1 cellular context compared by ENCODE assay signal in the genomic region with DNA sequence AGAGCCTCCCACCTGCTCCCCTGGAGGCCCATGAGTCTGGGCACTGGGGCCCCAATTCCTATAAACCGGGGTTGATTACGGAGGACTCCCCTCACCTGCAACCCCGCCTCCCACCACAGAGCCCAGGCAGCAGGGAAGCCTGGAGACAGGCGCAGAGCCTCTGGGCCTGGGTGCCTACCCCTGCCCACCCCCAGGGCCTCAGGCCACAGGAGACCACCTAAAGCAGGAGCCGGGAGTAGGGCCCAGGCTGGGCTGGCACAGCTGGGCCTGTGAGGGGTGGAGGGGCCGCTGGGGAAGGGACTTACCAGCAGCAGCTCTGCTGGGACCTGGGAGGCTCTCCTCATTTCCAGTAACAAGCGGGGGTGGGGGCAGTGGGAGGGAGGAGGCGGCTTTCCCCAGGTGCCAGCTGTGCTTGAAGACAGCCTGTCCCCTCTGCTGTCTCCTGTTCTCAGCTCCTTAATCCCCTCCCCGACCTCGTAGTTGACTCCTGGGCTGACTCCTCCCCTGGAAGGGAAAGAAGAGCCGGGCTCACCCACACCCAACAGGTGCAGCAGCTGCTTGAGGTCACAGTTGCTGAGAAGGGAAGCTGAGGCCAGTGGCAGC.
TF ChIP-seq lines count a peak whose summit lies in the region.

No MANE protein-coding gene starts in this region.

TF ChIP-seq in K562, 482 proteins besides CTCF, POLR2A, EP300 and RAD21 (continued from another document and continues in another):
- TF ChIP-seq, protein P1, sequence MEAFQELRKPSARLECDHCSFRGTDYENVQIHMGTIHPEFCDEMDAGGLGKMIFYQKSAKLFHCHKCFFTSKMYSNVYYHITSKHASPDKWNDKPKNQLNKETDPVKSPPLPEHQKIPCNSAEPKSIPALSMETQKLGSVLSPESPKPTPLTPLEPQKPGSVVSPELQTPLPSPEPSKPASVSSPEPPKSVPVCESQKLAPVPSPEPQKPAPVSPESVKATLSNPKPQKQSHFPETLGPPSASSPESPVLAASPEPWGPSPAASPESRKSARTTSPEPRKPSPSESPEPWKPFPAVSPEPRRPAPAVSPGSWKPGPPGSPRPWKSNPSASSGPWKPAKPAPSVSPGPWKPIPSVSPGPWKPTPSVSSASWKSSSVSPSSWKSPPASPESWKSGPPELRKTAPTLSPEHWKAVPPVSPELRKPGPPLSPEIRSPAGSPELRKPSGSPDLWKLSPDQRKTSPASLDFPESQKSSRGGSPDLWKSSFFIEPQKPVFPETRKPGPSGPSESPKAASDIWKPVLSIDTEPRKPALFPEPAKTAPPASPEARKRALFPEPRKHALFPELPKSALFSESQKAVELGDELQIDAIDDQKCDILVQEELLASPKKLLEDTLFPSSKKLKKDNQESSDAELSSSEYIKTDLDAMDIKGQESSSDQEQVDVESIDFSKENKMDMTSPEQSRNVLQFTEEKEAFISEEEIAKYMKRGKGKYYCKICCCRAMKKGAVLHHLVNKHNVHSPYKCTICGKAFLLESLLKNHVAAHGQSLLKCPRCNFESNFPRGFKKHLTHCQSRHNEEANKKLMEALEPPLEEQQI (IDR thresholded peaks at IDR 0.05) = no peak
- TF ChIP-seq RBBP5 (IDR thresholded peaks at IDR 0.05; ENCODE audit: borderline replicate concordance, insufficient read depth, low read length, poor library complexity, severe bottlenecking) = peak; percentile 3
- TF ChIP-seq CEBPG (CRISPR knock-in tag; IDR thresholded peaks at IDR 0.05) = no peak
- no peak for TF ChIP-seq CEBPG (tag; conservative IDR thresholded peaks at IDR 0.05 in 1 of 2, IDR thresholded peaks at IDR 0.05 in 1 of 2)
- TF ChIP-seq, protein P2, sequence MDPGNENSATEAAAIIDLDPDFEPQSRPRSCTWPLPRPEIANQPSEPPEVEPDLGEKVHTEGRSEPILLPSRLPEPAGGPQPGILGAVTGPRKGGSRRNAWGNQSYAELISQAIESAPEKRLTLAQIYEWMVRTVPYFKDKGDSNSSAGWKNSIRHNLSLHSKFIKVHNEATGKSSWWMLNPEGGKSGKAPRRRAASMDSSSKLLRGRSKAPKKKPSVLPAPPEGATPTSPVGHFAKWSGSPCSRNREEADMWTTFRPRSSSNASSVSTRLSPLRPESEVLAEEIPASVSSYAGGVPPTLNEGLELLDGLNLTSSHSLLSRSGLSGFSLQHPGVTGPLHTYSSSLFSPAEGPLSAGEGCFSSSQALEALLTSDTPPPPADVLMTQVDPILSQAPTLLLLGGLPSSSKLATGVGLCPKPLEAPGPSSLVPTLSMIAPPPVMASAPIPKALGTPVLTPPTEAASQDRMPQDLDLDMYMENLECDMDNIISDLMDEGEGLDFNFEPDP (CRISPR knock-in tag; IDR thresholded peaks at IDR 0.05) = no peak
- TF ChIP-seq RBFOX2 (IDR thresholded peaks at IDR 0.05; ENCODE audit: low read depth, low read length) = no peak; the same call in 1 of the 2 replicates
- TF ChIP-seq, protein P3, sequence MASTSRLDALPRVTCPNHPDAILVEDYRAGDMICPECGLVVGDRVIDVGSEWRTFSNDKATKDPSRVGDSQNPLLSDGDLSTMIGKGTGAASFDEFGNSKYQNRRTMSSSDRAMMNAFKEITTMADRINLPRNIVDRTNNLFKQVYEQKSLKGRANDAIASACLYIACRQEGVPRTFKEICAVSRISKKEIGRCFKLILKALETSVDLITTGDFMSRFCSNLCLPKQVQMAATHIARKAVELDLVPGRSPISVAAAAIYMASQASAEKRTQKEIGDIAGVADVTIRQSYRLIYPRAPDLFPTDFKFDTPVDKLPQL (IDR thresholded peaks at IDR 0.05; ENCODE audit: extremely low read depth, insufficient read length) = no peak
- TF ChIP-seq TAF1 (IDR thresholded peaks at IDR 0.05; ENCODE audit: control insufficient read depth, extremely low read depth, insufficient read depth, low read length, severe bottlenecking) = no peak
- TF ChIP-seq ZNF184 (CRISPR knock-in tag; IDR thresholded peaks at IDR 0.05) = no peak
- no peak for TF ChIP-seq CBX1 (IDR thresholded peaks at IDR 0.05; ENCODE audit: low read depth)
- TF ChIP-seq KAT8 (IDR thresholded peaks at IDR 0.05; ENCODE audit: low read depth) = no peak
- TF ChIP-seq MEF2A (IDR thresholded peaks at IDR 0.05; ENCODE audit: control insufficient read depth, low read depth, low read length) = no peak
- TF ChIP-seq, protein P4, sequence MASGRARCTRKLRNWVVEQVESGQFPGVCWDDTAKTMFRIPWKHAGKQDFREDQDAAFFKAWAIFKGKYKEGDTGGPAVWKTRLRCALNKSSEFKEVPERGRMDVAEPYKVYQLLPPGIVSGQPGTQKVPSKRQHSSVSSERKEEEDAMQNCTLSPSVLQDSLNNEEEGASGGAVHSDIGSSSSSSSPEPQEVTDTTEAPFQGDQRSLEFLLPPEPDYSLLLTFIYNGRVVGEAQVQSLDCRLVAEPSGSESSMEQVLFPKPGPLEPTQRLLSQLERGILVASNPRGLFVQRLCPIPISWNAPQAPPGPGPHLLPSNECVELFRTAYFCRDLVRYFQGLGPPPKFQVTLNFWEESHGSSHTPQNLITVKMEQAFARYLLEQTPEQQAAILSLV (tag; IDR thresholded peaks at IDR 0.05) = no peak
- TF ChIP-seq, protein P5, sequence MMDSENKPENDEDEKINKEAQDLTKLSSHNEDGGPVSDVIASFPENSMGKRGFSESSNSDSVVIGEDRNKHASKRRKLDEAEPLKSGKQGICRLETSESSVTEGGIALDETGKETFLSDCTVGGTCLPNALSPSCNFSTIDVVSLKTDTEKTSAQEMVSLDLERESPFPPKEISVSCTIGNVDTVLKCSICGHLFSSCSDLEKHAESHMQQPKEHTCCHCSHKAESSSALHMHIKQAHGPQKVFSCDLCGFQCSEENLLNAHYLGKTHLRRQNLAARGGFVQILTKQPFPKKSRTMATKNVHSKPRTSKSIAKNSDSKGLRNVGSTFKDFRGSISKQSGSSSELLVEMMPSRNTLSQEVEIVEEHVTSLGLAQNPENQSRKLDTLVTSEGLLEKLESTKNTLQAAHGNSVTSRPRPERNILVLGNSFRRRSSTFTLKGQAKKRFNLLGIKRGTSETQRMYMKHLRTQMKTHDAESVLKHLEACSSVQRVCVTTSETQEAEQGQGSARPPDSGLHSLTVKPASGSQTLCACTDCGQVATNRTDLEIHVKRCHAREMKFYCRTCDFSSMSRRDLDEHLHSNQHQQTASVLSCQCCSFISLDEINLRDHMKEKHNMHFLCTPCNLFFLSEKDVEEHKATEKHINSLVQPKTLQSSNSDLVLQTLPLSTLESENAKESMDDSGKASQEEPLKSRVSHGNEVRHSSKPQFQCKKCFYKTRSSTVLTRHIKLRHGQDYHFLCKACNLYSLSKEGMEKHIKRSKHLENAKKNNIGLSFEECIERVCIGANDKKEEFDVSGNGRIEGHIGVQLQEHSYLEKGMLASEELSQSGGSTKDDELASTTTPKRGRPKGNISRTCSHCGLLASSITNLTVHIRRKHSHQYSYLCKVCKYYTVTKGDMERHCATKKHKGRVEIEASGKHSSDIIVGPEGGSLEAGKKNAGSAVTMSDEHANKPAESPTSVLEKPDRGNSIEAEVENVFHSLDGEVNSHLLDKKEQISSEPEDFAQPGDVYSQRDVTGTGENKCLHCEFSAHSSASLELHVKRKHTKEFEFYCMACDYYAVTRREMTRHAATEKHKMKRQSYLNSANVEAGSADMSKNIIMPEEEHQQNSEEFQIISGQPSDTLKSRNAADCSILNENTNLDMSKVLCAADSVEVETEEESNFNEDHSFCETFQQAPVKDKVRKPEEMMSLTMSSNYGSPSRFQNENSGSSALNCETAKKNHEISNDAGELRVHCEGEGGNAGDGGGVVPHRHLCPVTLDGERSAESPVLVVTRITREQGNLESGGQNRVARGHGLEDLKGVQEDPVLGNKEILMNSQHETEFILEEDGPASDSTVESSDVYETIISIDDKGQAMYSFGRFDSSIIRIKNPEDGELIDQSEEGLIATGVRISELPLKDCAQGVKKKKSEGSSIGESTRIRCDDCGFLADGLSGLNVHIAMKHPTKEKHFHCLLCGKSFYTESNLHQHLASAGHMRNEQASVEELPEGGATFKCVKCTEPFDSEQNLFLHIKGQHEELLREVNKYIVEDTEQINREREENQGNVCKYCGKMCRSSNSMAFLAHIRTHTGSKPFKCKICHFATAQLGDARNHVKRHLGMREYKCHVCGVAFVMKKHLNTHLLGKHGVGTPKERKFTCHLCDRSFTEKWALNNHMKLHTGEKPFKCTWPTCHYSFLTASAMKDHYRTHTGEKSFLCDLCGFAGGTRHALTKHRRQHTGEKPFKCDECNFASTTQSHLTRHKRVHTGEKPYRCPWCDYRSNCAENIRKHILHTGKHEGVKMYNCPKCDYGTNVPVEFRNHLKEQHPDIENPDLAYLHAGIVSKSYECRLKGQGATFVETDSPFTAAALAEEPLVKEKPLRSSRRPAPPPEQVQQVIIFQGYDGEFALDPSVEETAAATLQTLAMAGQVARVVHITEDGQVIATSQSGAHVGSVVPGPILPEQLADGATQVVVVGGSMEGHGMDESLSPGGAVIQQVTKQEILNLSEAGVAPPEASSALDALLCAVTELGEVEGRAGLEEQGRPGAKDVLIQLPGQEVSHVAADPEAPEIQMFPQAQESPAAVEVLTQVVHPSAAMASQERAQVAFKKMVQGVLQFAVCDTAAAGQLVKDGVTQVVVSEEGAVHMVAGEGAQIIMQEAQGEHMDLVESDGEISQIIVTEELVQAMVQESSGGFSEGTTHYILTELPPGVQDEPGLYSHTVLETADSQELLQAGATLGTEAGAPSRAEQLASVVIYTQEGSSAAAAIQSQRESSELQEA (IDR thresholded peaks at IDR 0.05; ENCODE audit: low read depth) = no peak
- TF ChIP-seq SIN3A (IDR thresholded peaks at IDR 0.05; ENCODE audit: borderline replicate concordance in 2 of 2, control insufficient read depth in 1 of 2, low read depth in 2 of 2, low read length in 2 of 2) = no peak
- TF ChIP-seq SMAD4 (CRISPR knock-in tag; conservative IDR thresholded peaks at IDR 0.05) = 0 out of 2 replicates have a peak, but pooled peaks have one; percentile 27
- peak; percentile 49; the same call in 1 of the 2 replicates for TF ChIP-seq SUPT5H (IDR thresholded peaks at IDR 0.05)
- TF ChIP-seq, protein P6, sequence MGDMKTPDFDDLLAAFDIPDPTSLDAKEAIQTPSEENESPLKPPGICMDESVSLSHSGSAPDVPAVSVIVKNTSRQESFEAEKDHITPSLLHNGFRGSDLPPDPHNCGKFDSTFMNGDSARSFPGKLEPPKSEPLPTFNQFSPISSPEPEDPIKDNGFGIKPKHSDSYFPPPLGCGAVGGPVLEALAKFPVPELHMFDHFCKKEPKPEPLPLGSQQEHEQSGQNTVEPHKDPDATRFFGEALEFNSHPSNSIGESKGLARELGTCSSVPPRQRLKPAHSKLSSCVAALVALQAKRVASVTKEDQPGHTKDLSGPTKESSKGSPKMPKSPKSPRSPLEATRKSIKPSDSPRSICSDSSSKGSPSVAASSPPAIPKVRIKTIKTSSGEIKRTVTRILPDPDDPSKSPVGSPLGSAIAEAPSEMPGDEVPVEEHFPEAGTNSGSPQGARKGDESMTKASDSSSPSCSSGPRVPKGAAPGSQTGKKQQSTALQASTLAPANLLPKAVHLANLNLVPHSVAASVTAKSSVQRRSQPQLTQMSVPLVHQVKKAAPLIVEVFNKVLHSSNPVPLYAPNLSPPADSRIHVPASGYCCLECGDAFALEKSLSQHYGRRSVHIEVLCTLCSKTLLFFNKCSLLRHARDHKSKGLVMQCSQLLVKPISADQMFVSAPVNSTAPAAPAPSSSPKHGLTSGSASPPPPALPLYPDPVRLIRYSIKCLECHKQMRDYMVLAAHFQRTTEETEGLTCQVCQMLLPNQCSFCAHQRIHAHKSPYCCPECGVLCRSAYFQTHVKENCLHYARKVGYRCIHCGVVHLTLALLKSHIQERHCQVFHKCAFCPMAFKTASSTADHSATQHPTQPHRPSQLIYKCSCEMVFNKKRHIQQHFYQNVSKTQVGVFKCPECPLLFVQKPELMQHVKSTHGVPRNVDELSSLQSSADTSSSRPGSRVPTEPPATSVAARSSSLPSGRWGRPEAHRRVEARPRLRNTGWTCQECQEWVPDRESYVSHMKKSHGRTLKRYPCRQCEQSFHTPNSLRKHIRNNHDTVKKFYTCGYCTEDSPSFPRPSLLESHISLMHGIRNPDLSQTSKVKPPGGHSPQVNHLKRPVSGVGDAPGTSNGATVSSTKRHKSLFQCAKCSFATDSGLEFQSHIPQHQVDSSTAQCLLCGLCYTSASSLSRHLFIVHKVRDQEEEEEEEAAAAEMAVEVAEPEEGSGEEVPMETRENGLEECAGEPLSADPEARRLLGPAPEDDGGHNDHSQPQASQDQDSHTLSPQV (IDR thresholded peaks at IDR 0.05) = peak; percentile 9; the same call in 1 of the 2 replicates
- TF ChIP-seq, protein P7, sequence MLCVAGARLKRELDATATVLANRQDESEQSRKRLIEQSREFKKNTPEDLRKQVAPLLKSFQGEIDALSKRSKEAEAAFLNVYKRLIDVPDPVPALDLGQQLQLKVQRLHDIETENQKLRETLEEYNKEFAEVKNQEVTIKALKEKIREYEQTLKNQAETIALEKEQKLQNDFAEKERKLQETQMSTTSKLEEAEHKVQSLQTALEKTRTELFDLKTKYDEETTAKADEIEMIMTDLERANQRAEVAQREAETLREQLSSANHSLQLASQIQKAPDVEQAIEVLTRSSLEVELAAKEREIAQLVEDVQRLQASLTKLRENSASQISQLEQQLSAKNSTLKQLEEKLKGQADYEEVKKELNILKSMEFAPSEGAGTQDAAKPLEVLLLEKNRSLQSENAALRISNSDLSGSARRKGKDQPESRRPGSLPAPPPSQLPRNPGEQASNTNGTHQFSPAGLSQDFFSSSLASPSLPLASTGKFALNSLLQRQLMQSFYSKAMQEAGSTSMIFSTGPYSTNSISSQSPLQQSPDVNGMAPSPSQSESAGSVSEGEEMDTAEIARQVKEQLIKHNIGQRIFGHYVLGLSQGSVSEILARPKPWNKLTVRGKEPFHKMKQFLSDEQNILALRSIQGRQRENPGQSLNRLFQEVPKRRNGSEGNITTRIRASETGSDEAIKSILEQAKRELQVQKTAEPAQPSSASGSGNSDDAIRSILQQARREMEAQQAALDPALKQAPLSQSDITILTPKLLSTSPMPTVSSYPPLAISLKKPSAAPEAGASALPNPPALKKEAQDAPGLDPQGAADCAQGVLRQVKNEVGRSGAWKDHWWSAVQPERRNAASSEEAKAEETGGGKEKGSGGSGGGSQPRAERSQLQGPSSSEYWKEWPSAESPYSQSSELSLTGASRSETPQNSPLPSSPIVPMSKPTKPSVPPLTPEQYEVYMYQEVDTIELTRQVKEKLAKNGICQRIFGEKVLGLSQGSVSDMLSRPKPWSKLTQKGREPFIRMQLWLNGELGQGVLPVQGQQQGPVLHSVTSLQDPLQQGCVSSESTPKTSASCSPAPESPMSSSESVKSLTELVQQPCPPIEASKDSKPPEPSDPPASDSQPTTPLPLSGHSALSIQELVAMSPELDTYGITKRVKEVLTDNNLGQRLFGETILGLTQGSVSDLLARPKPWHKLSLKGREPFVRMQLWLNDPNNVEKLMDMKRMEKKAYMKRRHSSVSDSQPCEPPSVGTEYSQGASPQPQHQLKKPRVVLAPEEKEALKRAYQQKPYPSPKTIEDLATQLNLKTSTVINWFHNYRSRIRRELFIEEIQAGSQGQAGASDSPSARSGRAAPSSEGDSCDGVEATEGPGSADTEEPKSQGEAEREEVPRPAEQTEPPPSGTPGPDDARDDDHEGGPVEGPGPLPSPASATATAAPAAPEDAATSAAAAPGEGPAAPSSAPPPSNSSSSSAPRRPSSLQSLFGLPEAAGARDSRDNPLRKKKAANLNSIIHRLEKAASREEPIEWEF (CRISPR knock-in tag; IDR thresholded peaks at IDR 0.05) = no peak
- TF ChIP-seq, protein P8, sequence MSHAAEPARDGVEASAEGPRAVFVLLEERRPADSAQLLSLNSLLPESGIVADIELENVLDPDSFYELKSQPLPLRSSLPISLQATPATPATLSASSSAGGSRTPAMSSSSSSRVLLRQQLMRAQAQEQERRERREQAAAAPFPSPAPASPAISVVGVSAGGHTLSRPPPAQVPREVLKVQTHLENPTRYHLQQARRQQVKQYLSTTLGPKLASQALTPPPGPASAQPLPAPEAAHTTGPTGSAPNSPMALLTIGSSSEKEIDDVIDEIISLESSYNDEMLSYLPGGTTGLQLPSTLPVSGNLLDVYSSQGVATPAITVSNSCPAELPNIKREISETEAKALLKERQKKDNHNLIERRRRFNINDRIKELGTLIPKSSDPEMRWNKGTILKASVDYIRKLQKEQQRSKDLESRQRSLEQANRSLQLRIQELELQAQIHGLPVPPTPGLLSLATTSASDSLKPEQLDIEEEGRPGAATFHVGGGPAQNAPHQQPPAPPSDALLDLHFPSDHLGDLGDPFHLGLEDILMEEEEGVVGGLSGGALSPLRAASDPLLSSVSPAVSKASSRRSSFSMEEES (CRISPR knock-in tag; IDR thresholded peaks at IDR 0.05) = no peak
